ENCODE assay signal across 18 cellular contexts in genomic region chr1:116764466-116764896, GRCh38. TPM values are rescaled to one million over a fixed set of nuclear protein-coding genes. Genes with fewer than 3 reads are reported as not detected.
DNase-seq lines count a peak whose midpoint lies in the region; ATAC-seq and TF ChIP-seq lines count a peak whose summit lies in the region.
"Had no signal": no experiment of that assay in that cellular context is flagged by ENCODE, and none has a peak within 500 bp of the region (broad histone marks: within the 10 kb centered on the region; RNA-seq: fewer than 3 reads in every experiment).

No MANE protein-coding gene starts in this region.

- no peaks in the 10 kb centered on the region for H3K36me3 ChIP-seq in colonic mucosa
- no peaks in the 10 kb centered on the region for H3K36me3 ChIP-seq in breast epithelium
- H3K36me3 ChIP-seq: heart right ventricle, right lobe of liver, tibial nerve had no signal

- H3K4me1 ChIP-seq in colonic mucosa: no peaks in the 10 kb centered on the region
- no peaks in the 10 kb centered on the region for H3K4me1 ChIP-seq in breast epithelium

- peak overlapping the region; percentile 35 for H3K27ac ChIP-seq in colonic mucosa
- H3K27ac ChIP-seq in breast epithelium: no peak overlapping the region
- H3K27ac ChIP-seq: epithelial cell of prostate, right lobe of liver had no signal

- TF ChIP-seq POLR2A in breast epithelium (IDR thresholded peaks at IDR 0.05): no peak

- no peak for TF ChIP-seq CTCF in colonic mucosa (IDR thresholded peaks at IDR 0.05)
- TF ChIP-seq CTCF in breast epithelium (IDR thresholded peaks at IDR 0.05): no peak

- POLR2A ChIA-PET in activated CD4-positive, alpha-beta T cell treated with anti-CD3 and anti-CD28 coated beads for 36 hours (lab: Charles Lee): interaction anchor here (0.5 to 11.5 kb wide), 33 partner anchors 8 to 892 kb away, joined by 3 to 482 read pairs (median 7); partner anchors contain the start of genes CD101, CD2 and TTF2

- peak overlapping the region; percentile 93 for H3K4me3 Mint-ChIP-seq in activated CD4-positive, alpha-beta T cell treated with anti-CD3 and anti-CD28 coated beads for 36 hours
- H3K4me3 Mint-ChIP-seq: IgD-negative memory B cell, nephron had no signal

- peak; percentile 28 for ATAC-seq in activated CD4-positive, alpha-beta T cell treated with anti-CD3 and anti-CD28 coated beads for 36 hours
- no peak for ATAC-seq in HG02981 (IDR thresholded peaks at IDR 0.05; ENCODE audit: unreplicated experiment)

- intact Hi-C loops in activated CD4-positive, alpha-beta T cell treated with anti-CD3 and anti-CD28 coated beads for 36 hours (cut with DNase I, micrococcal nuclease): loop anchor here (1.0 to 5.0 kb wide), 7 partner anchors 26 to 294 kb away; partner anchors contain the start of gene CD101 (in 1 of the 2)
- intact Hi-C loops in colonic mucosa (cut with DNase I) (loop anchor here (10.0 kb wide), 1 partner anchor 50 kb away; no protein-coding TSS in a partner anchor), breast epithelium (cut with DNase I; ENCODE audit: low total_unique reads) (no loop called here)

- no peak overlapping the region for H3K4me3 ChIP-seq in colonic mucosa
- H3K4me3 ChIP-seq in breast epithelium: no peak overlapping the region
- H3K4me3 ChIP-seq: right lobe of liver, tibial nerve had no signal

- H3K27me3 Mint-ChIP-seq in activated CD4-positive, alpha-beta T cell treated with anti-CD3 and anti-CD28 coated beads for 36 hours: no peaks in the 10 kb centered on the region
- H3K27me3 Mint-ChIP-seq: IgD-negative memory B cell had no signal

- CTCF ChIA-PET in activated CD4-positive, alpha-beta T cell treated with anti-CD3 and anti-CD28 coated beads for 36 hours (lab: Charles Lee): interaction anchor here (0.6 to 14.1 kb wide), 27 partner anchors 10 to 329 kb away, joined by 3 to 213 read pairs (median 4); partner anchors contain the start of genes CD101, CD2 and TTF2

- H3K9me3 Mint-ChIP-seq in activated CD4-positive, alpha-beta T cell treated with anti-CD3 and anti-CD28 coated beads for 36 hours (ENCODE audit: low read depth): peaks cover 1% of the 10 kb centered on the region
- H3K9me3 Mint-ChIP-seq: nephron had no signal

- peaks cover 94% of the 10 kb centered on the region for H3K4me1 Mint-ChIP-seq in activated CD4-positive, alpha-beta T cell treated with anti-CD3 and anti-CD28 coated beads for 36 hours

- H3K27me3 ChIP-seq in colonic mucosa: no peaks in the 10 kb centered on the region
- no peaks in the 10 kb centered on the region for H3K27me3 ChIP-seq in breast epithelium
- H3K27me3 ChIP-seq: heart right ventricle, right lobe of liver, tibial nerve had no signal

- no peak overlapping the region for H3K9ac ChIP-seq in colonic mucosa (ENCODE audit: low read depth in 2 of 2, low read length in 2 of 2)

- peak; percentile 85 for DNase-seq in activated CD4-positive, alpha-beta T cell treated with anti-CD3 and anti-CD28 coated beads for 36 hours
- no peak for DNase-seq in activated CD4-positive, alpha-beta T cell treated with anti-CD3 and anti-CD28 coated beads for 1 hour
- peak; percentile 71 to 80 for DNase-seq in activated CD4-positive, alpha-beta T cell treated with anti-CD3 and anti-CD28 coated beads, Interleukin-2, amount 50 U/mL, for 48 hours
- DNase-seq in colonic mucosa (no peak), breast epithelium (ENCODE audit: low spot score in 2 of 2) (no peak), OCI-M1 (lab: John Stamatoyannopoulos, UW) (no peak)
- DNase-seq in stimulated activated naive CD4-positive, alpha-beta T cell treated with Interleukin-2 at 50 U/mL for 16 hours (lab: John Stamatoyannopoulos, UW): peak; percentile 72
- DNase-seq: heart right ventricle, NCI-H1417 treated with DMSO at 0.1 percent for 48 hours had no signal

- H3K9me3 ChIP-seq in colonic mucosa (no peaks in the 10 kb centered on the region), breast epithelium (no peaks in the 10 kb centered on the region)
- H3K9me3 ChIP-seq: heart right ventricle, right lobe of liver had no signal

- H3K27ac Mint-ChIP-seq in activated CD4-positive, alpha-beta T cell treated with anti-CD3 and anti-CD28 coated beads for 36 hours: peak overlapping the region; percentile 100

- H3K36me3 Mint-ChIP-seq in activated CD4-positive, alpha-beta T cell treated with anti-CD3 and anti-CD28 coated beads for 36 hours (ENCODE audit: low read depth): peaks cover 99% of the 10 kb centered on the region

RNA-seq across cellular contexts. Expression of gene CD2, which starts 10.3 kb away (rescaled TPM):
- 100 to 1,000 TPM; 287 to 291 TPM for total RNA-seq in activated CD4-positive, alpha-beta T cell treated with anti-CD3 and anti-CD28 coated beads for 36 hours
- total RNA-seq in colonic mucosa (1 to 10 TPM; 2.9 to 3.8 TPM), breast epithelium (1 to 10 TPM; 1.4 to 3.9 (median 3.5) TPM)
- total RNA-seq: A172, Calu3, NCI-H460 had no signal

Comparison
In these comparisons a context has a peak if more than half of its experiments do, and no peak if none do; other contexts are left out.
1. DNase-seq: peak in activated CD4-positive, alpha-beta T cell treated with anti-CD3 and anti-CD28 coated beads for 36 hours (single experiment), activated CD4-positive, alpha-beta T cell treated with anti-CD3 and anti-CD28 coated beads, Interleukin-2, amount 50 U/mL, for 48 hours (2 of 2) and stimulated activated naive CD4-positive, alpha-beta T cell treated with Interleukin-2 at 50 U/mL for 16 hours (single experiment); none in activated CD4-positive, alpha-beta T cell treated with anti-CD3 and anti-CD28 coated beads for 1 hour (single experiment), colonic mucosa (single experiment), breast epithelium (0 of 2) and OCI-M1 (single experiment).
2. RNA of gene CD2, which starts 10.3 kb away (total RNA-seq): 287 to 291 TPM in activated CD4-positive, alpha-beta T cell treated with anti-CD3 and anti-CD28 coated beads for 36 hours; 2.9 to 3.8 TPM in colonic mucosa and 1.4 to 3.9 TPM in breast epithelium; every median in the first group is over 10 times any median in the second.